Comparison of ENCODE assay signal across 19 cellular contexts in the genomic region with DNA sequence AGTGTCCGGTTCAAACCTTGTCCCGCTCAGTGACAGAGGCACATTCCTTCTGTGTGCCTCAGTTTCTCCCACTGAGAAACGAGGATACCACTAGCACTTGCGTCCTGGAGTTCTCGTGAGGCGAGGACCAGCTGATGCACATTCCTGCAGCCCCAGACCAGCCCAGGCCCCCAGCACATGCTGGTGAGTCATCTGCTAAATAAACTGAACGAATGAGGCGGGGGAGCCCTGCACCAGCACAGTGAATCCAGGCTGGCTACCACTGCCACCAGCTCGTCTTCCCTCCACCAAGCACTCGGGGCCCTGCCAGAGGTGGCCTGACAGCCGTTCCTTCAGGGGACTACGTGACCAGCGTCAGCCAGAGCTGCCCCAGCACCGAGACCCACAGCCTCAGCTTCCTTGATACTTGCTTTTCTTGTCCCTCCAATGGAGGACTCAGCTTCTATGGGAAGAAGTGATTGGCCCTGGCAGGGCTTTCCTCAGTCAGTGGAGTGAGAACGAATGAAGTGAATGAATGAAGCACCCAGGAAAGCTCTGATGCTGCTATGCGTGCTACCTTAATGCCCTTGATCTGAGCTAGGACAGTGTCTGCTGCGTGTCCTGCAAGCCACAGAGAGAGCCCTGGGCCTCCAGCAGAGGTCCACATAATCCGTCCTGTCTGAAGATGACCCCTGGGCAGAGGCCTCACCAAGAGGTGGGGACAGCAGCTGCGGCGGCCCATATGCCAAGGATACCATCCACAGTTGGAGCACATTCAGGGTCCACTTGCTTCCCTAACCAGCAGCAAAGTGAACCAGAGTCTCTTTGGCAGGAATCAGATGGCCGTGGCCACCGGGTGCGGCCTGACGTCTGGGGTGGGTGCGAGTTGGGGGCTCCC. TPM values are rescaled to one million over a fixed set of nuclear protein-coding genes. Genes with fewer than 3 reads are reported as not detected.
DNase-seq lines count a peak whose midpoint lies in the region; ATAC-seq and TF ChIP-seq lines count a peak whose summit lies in the region.
"Had no signal": no experiment of that assay in that cellular context is flagged by ENCODE, and none has a peak within 500 bp of the region (broad histone marks: within the 10 kb centered on the region; RNA-seq: fewer than 3 reads in every experiment).

No MANE protein-coding gene starts in this region.

- H3K9me3 ChIP-seq in RWPE2 (ENCODE audit: severe bottlenecking): no peaks in the 10 kb centered on the region
- H3K9me3 ChIP-seq in hepatocyte (ENCODE audit: low read depth): no peaks in the 10 kb centered on the region
- H3K9me3 ChIP-seq in stomach smooth muscle (ENCODE audit: control insufficient read depth in 2 of 2, low read length in 2 of 2): no peaks in the 10 kb centered on the region
- no peaks in the 10 kb centered on the region for H3K9me3 ChIP-seq in upper lobe of right lung
- H3K9me3 ChIP-seq: ovary had no signal

- H3K9me2 ChIP-seq in hepatocyte (replicated peaks; ENCODE audit: insufficient read depth): no peaks in the 10 kb centered on the region

- H2AFZ ChIP-seq in hepatocyte: peak overlapping the region; percentile 6

- peak overlapping the region in 1 of 2 donors; percentile 13 for H3K9ac ChIP-seq in stomach smooth muscle (ENCODE audit: low read length in 2 of 2)

- H3K27me3 ChIP-seq in RWPE2 (ENCODE audit: insufficient read depth, poor library complexity, severe bottlenecking) (no peaks in the 10 kb centered on the region), hepatocyte (no peaks in the 10 kb centered on the region), stomach smooth muscle (ENCODE audit: control insufficient read depth in 1 of 2, insufficient read depth in 2 of 2, low read length in 2 of 2) (no peaks in the 10 kb centered on the region), upper lobe of right lung (peaks cover 16% of the 10 kb centered on the region)
- H3K27me3 ChIP-seq: ovary had no signal

- H3K79me2 ChIP-seq in hepatocyte: no peaks in the 10 kb centered on the region

- H3K4me1 ChIP-seq in RWPE2 (ENCODE audit: insufficient read depth, poor library complexity, severe bottlenecking) (no peaks in the 10 kb centered on the region), hepatocyte (ENCODE audit: insufficient read depth) (peaks cover 3% of the 10 kb centered on the region), stomach smooth muscle (ENCODE audit: control insufficient read depth, insufficient read depth, low read length) (peaks cover 44% of the 10 kb centered on the region), upper lobe of right lung (no peaks in the 10 kb centered on the region)

- intact Hi-C loops in upper lobe of right lung (cut with DNase I): loop anchor here (10.0 kb wide), 1 partner anchor 284 kb away; no protein-coding TSS in a partner anchor
- intact Hi-C loops in left colon (cut with DNase I, micrococcal nuclease): no loop called here

- TF ChIP-seq CTCF in RWPE2 (IDR thresholded peaks at IDR 0.05; ENCODE audit: poor library complexity, severe bottlenecking): no peak
- TF ChIP-seq CTCF in hepatocyte (IDR thresholded peaks at IDR 0.05; ENCODE audit: poor library complexity): no peak
- no peak for TF ChIP-seq CTCF in upper lobe of right lung (IDR thresholded peaks at IDR 0.05)

- H3K36me3 ChIP-seq in RWPE2 (ENCODE audit: low read depth) (no peaks in the 10 kb centered on the region), hepatocyte (replicated peaks; ENCODE audit: insufficient read depth, low read depth) (no peaks in the 10 kb centered on the region), stomach smooth muscle (ENCODE audit: control insufficient read depth in 2 of 2, insufficient read depth in 2 of 2, low read length in 2 of 2) (peaks cover 20 to 36% of the 10 kb centered on the region in 2 donors), upper lobe of right lung (no peaks in the 10 kb centered on the region)
- H3K36me3 ChIP-seq: ovary had no signal

- ATAC-seq in RWPE2 (ENCODE audit: low read depth): peak; percentile 59; the same call in 2 of the 3 replicates
- no peak for ATAC-seq in upper lobe of right lung
- no peak for ATAC-seq in left colon

- no peaks in the 10 kb centered on the region for H4K20me1 ChIP-seq in hepatocyte (ENCODE audit: insufficient read depth, poor library complexity, severe bottlenecking)

- H3K4me2 ChIP-seq in hepatocyte: peak overlapping the region; percentile 33

- H3K27ac ChIP-seq in RWPE2 (ENCODE audit: poor library complexity, severe bottlenecking): no peak overlapping the region
- H3K27ac ChIP-seq in hepatocyte: no peak overlapping the region
- peak overlapping the region; percentile 18 for H3K27ac ChIP-seq in stomach smooth muscle (ENCODE audit: low read length)
- no peak overlapping the region for H3K27ac ChIP-seq in upper lobe of right lung
- H3K27ac ChIP-seq: ovary had no signal

- peak; percentile 58 for DNase-seq in activated effector memory CD4-positive, alpha-beta T cell treated with anti-CD3 and anti-CD28 coated beads, Interleukin-2, amount 50 U/mL, for 16 hours
- DNase-seq in activated effector memory CD4-positive, alpha-beta T cell treated with Interleukin-2 at 50 U/mL for 16 hours: no peak
- DNase-seq in RWPE2 (ENCODE audit: low spot score) (no peak), hepatocyte (ENCODE audit: low spot score) (peak; percentile 73), GF-D8 (lab: John Stamatoyannopoulos, UW) (no peak), upper lobe of right lung (no peak), left colon (no peak)
- DNase-seq: activated CD4-positive, CD25-positive, alpha-beta regulatory T cell treated with anti-CD3 and anti-CD28 coated beads, Interleukin-2, amount 50 U/mL, for 72 hours; activated CD8-positive, alpha-beta memory T cell treated with anti-CD3 and anti-CD28 coated beads, Interleukin-2, amount 50 U/mL, for 48 hours; activated naive CD8-positive, alpha-beta T cell treated with anti-CD3 and anti-CD28 coated beads for 36 hours; CD8-positive, alpha-beta memory T cell; central memory CD4-positive, alpha-beta T cell; NCI-H774; ovary; RPMI8226; stimulated activated CD4-positive, alpha-beta T cell treated with anti-CD3 and anti-CD28 coated beads, Interleukin-15, amount 100 ng/mL, for 24 hours; substantia nigra had no signal

- no peak overlapping the region for H3K4me3 ChIP-seq in RWPE2 (ENCODE audit: severe bottlenecking)
- H3K4me3 ChIP-seq in hepatocyte: no peak overlapping the region
- H3K4me3 ChIP-seq in stomach smooth muscle (ENCODE audit: low read length in 2 of 2): peak overlapping the region; percentile 15 to 35
- H3K4me3 ChIP-seq in upper lobe of right lung: no peak overlapping the region
- H3K4me3 ChIP-seq: ovary had no signal

- WGBS in hepatocyte (ENCODE audit: low lambda C conversion rate, missing lambda C conversion rate): 70% methylated on average over 25 of the region's 25 CpGs

RNA-seq across cellular contexts. Expression of gene BARX1, which starts 13.5 kb away (rescaled TPM):
- total RNA-seq in hepatocyte: 0.20 and 0.50 TPM in 2 replicates
- 0.47 TPM in 1 of 2 replicates, not detected in the other for polyA plus RNA-seq in hepatocyte
- not detected for total RNA-seq in upper lobe of right lung
- total RNA-seq in left colon: under 1 TPM in 1 of 2 donors, not detected in 1; 0.18 TPM
- total RNA-seq: CD8-positive, alpha-beta memory T cell; mononuclear cell; ovary had no signal
- polyA plus RNA-seq: CD8-positive, alpha-beta memory T cell had no signal

Comparison
In these comparisons a context has a peak if more than half of its experiments do, and no peak if none do; other contexts are left out.
1. DNase-seq: peak in activated effector memory CD4-positive, alpha-beta T cell treated with anti-CD3 and anti-CD28 coated beads, Interleukin-2, amount 50 U/mL, for 16 hours (single experiment) and hepatocyte (single experiment); none in activated effector memory CD4-positive, alpha-beta T cell treated with Interleukin-2 at 50 U/mL for 16 hours (single experiment), RWPE2 (single experiment), GF-D8 (single experiment), upper lobe of right lung (single experiment) and left colon (0 of 2).
2. H3K4me3 ChIP-seq: peak in stomach smooth muscle (2 of 2); none in RWPE2 (single experiment), hepatocyte (single experiment) and upper lobe of right lung (single experiment).